12 cellular contexts compared by ENCODE assay signal in genomic region chr2:236985940-236986339, GRCh38.
"Had no signal": no experiment of that assay in that cellular context is flagged by ENCODE, and none has a peak within 500 bp of the region (broad histone marks: within the 10 kb centered on the region; RNA-seq: fewer than 3 reads in every experiment).

No MANE protein-coding gene starts in this region.

- H3K27ac ChIP-seq: adrenal gland, psoas muscle had no signal

- H3K4me1 ChIP-seq: adrenal gland had no signal

- ATAC-seq: psoas muscle, sciatic nerve had no signal

- H3K27ac Mint-ChIP-seq: activated naive CD4-positive, alpha-beta T cell treated with anti-CD3 and anti-CD28 coated beads, Interleukin-2, amount 10 ng/mL, durations not matched to agents 7 days and 5 days; activated T-cell treated with anti-CD3 and anti-CD28 coated beads, Interleukin-2, amount 50 U/mL, for 24 hours had no signal

- H3K36me3 Mint-ChIP-seq: activated naive CD4-positive, alpha-beta T cell treated with anti-CD3 and anti-CD28 coated beads, Interleukin-2, amount 10 ng/mL, durations not matched to agents 7 days and 5 days had no signal

- H3K36me3 ChIP-seq: adrenal gland, tibial nerve had no signal

- H3K9me3 Mint-ChIP-seq: activated naive CD4-positive, alpha-beta T cell treated with anti-CD3 and anti-CD28 coated beads, Interleukin-2, amount 10 ng/mL, durations not matched to agents 7 days and 5 days had no signal

- H3K4me3 Mint-ChIP-seq: activated naive CD4-positive, alpha-beta T cell treated with anti-CD3 and anti-CD28 coated beads, Interleukin-2, amount 10 ng/mL, durations not matched to agents 7 days and 5 days; activated T-cell treated with anti-CD3 and anti-CD28 coated beads, Interleukin-2, amount 50 U/mL, for 24 hours; neural crest cell had no signal

- H3K27me3 ChIP-seq: adrenal gland, tibial nerve had no signal

- DNase-seq: activated CD4-positive, alpha-beta T cell treated with anti-CD3 and anti-CD28 coated beads for 1 hour; activated CD4-positive, alpha-beta T cell treated with anti-CD3 and anti-CD28 coated beads, Interleukin-2, amount 50 U/mL, for 4 hours; activated naive CD4-positive, alpha-beta T cell treated with anti-CD3 and anti-CD28 coated beads, Interleukin-2, amount 10 ng/mL, durations not matched to agents 7 days and 5 days; activated T-cell treated with anti-CD3 and anti-CD28 coated beads, Interleukin-2, amount 50 U/mL, for 24 hours; adrenal gland; foreskin fibroblast; hypothalamus; mesendoderm; psoas muscle had no signal

- H3K9me3 ChIP-seq: adrenal gland had no signal

- H3K4me3 ChIP-seq: adrenal gland, psoas muscle, tibial nerve had no signal

- H3K4me1 Mint-ChIP-seq: activated naive CD4-positive, alpha-beta T cell treated with anti-CD3 and anti-CD28 coated beads, Interleukin-2, amount 10 ng/mL, durations not matched to agents 7 days and 5 days had no signal
